ENCODE assay signal across 18 cellular contexts in genomic region chr10:28721318-28721717, GRCh38. TPM values are rescaled to one million over a fixed set of nuclear protein-coding genes. Genes with fewer than 3 reads are reported as not detected.
DNase-seq lines count a peak whose midpoint lies in the region; ATAC-seq and TF ChIP-seq lines count a peak whose summit lies in the region.
"Had no signal": no experiment of that assay in that cellular context is flagged by ENCODE, and none has a peak within 500 bp of the region (broad histone marks: within the 10 kb centered on the region; RNA-seq: fewer than 3 reads in every experiment).

No MANE protein-coding gene starts in this region.

- H4K20me1 ChIP-seq in osteoblast (ENCODE audit: insufficient read depth, low read length): no peaks in the 10 kb centered on the region

- peak overlapping the region; percentile 81 for H2AFZ ChIP-seq in osteoblast (ENCODE audit: low read length)

- H3K9me3 ChIP-seq in osteoblast (ENCODE audit: low read depth, low read length) (no peaks in the 10 kb centered on the region), heart right ventricle (peaks cover 0 to 7% (median 0%) of the 10 kb centered on the region in 11 donors)
- H3K9me3 ChIP-seq: gastroesophageal sphincter, pancreas, spleen had no signal

- intact Hi-C loops in heart right ventricle (cut with DNase I): no loop called here

- H3K27me3 ChIP-seq in osteoblast (ENCODE audit: insufficient read depth, low read length): no peaks in the 10 kb centered on the region
- H3K27me3 ChIP-seq in heart right ventricle: peaks cover 0 to 41% (median 0%) of the 10 kb centered on the region in 7 donors

- H3K36me3 ChIP-seq in osteoblast (ENCODE audit: insufficient read depth, low read length) (no peaks in the 10 kb centered on the region), heart right ventricle (no peaks in the 10 kb centered on the region)
- H3K36me3 ChIP-seq: gastroesophageal sphincter, pancreas, spleen had no signal

- no peak overlapping the region for H3K27ac ChIP-seq in osteoblast (ENCODE audit: low read depth, low read length)
- H3K27ac ChIP-seq in heart right ventricle: peak overlapping the region in 1 of 10 donors; percentile 71
- H3K27ac ChIP-seq: C4-2B, pancreas had no signal

- no peaks in the 10 kb centered on the region for H3K79me2 ChIP-seq in osteoblast (ENCODE audit: insufficient read depth, low read length)

- WGBS in heart right ventricle, 2 donors: 64 to 69% methylated on average over 5 of the region's 5 CpGs

- ATAC-seq in GM18502 (IDR thresholded peaks at IDR 0.05; ENCODE audit: poor library complexity, unreplicated experiment) (no peak), heart right ventricle (no peak)

- peak overlapping the region; percentile 53 for H3K4me3 ChIP-seq in iPS-11a (ENCODE audit: low read depth, low read length)
- no peak overlapping the region for H3K4me3 ChIP-seq in osteoblast (ENCODE audit: insufficient read depth, low read length)
- H3K4me3 ChIP-seq in heart right ventricle: peak overlapping the region in 1 of 10 donors; percentile 30

- TF ChIP-seq CTCF in osteoblast (IDR thresholded peaks at IDR 0.05; ENCODE audit: extremely low read depth, low read depth, low read length): no peak
- no peak for TF ChIP-seq CTCF in heart right ventricle (IDR thresholded peaks at IDR 0.05)

- peaks cover 14% of the 10 kb centered on the region for H3K4me1 ChIP-seq in osteoblast (ENCODE audit: insufficient read depth, low read length)
- peaks cover 0 to 17% (median 7%) of the 10 kb centered on the region in 9 donors for H3K4me1 ChIP-seq in heart right ventricle

- DNase-seq in NCI-H146 (lab: John Stamatoyannopoulos, UW) (peak; percentile 33), NCI-H146 treated with DMSO at 0.1 percent for 48 hours (lab: John Stamatoyannopoulos, UW; ENCODE audit: unreplicated experiment) (no peak), NCI-H69 (lab: John Stamatoyannopoulos, UW) (peak; percentile 92), osteoblast (ENCODE audit: insufficient read length, low spot score, missing footprints) (no peak), heart right ventricle (no peak)
- DNase-seq in effector CD4-positive, alpha-beta T cell: no peak
- DNase-seq: 8988T; activated CD8-positive, alpha-beta memory T cell treated with anti-CD3 and anti-CD28 coated beads for 24 hours; erythroblast; NK-92 treated with Interleukin-12 subunit alpha and Interleukin-12 subunit beta, amount 100 ng/mL, for 24 hours; spleen; stimulated activated naive CD4-positive, alpha-beta T cell; T-helper 1 cell had no signal

- peak overlapping the region; percentile 87 for H3K4me2 ChIP-seq in osteoblast (ENCODE audit: insufficient read depth, low read length)

RNA-seq across cellular contexts. Expression of gene BAMBI, which starts 44.0 kb away (rescaled TPM):
- total RNA-seq in osteoblast (13.6 and 14.8 TPM in 2 replicates), heart right ventricle (10 to 100 TPM; 11.0 to 29.6 (median 21.3) TPM)
- polyA plus RNA-seq in heart right ventricle: 10 to 100 TPM in 1 of 2 donors, 1 to 10 TPM in 1; 5.0 to 52.7 TPM

Comparison
In these comparisons a context has a peak if more than half of its experiments do, and no peak if none do; other contexts are left out.
1. DNase-seq: peak in NCI-H146 (single experiment) and NCI-H69 (single experiment); none in NCI-H146 treated with DMSO at 0.1 percent for 48 hours (single experiment), osteoblast (single experiment), heart right ventricle (0 of 2) and effector CD4-positive, alpha-beta T cell (single experiment).